Comparison of ENCODE assay signal across 8 cellular contexts in the genomic region with DNA sequence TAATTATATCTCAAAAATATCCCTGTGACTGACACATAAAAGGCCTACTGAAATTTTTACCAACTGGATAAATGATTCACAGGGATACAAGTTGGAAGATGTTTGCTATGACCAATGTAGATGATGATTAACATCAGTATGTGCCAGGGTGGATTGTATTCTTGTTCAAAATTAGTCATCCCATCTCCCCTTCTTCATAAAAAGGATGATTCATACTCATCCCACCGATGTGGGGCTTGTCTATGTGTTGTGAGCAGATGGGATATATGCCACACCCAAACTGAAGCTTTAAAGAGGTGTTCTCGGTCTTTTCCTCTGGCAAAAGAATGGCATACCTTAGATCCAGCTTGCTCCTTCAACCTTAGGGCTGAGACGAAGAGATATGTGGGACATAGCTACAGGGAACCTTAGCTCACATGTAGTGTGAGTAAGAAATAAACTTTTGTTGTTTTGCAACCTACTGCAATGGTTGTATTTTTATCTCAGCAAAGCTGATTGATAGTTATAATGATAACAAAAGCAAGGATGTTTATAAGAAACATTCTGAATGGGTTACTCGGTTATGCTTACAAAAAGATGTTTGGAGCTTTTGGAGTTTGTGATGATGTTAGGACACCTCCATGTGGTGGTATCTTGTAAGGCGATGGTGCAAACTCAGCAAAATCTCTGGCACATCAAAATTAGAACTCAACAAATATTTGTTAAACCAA. TPM values are rescaled to one million over a fixed set of nuclear protein-coding genes. Genes with fewer than 3 reads are reported as not detected.
A peak's percentile ranks its signal among the peaks of the same experiment; 100 is the strongest.
DNase-seq lines count a peak whose midpoint lies in the region; ATAC-seq, FAIRE-seq and TF ChIP-seq lines count a peak whose summit lies in the region.

No MANE protein-coding gene starts in this region.

- H3K27me3 ChIP-seq in HepG2 (ENCODE audit: control insufficient read depth in 1 of 2, insufficient read depth in 2 of 2, low read length in 2 of 2) = no peaks in the 10 kb centered on the region

- POLR2A ChIA-PET in HepG2 (lab: Yijun Ruan, JAX) = no interaction called here
- POLR2A ChIA-PET in activated CD4-positive, alpha-beta memory T cell treated with anti-CD3 and anti-CD28 coated beads, Interleukin-2, amount 10 ng/mL, durations not matched to agents 7 days and 5 days (lab: Charles Lee) = no interaction called here

- no peaks in the 10 kb centered on the region for H3K27me3 Mint-ChIP-seq in activated T-helper 17 cell treated with anti-CD3 and anti-CD28 coated beads, Interleukin-2, amount 50 U/mL, for 72 hours
- no peaks in the 10 kb centered on the region for H3K27me3 Mint-ChIP-seq in activated CD4-positive, alpha-beta memory T cell treated with anti-CD3 and anti-CD28 coated beads, Interleukin-2, amount 10 ng/mL, durations not matched to agents 7 days and 5 days

- H3K27ac Mint-ChIP-seq in activated T-helper 17 cell treated with anti-CD3 and anti-CD28 coated beads, Interleukin-2, amount 50 U/mL, for 72 hours = no peak overlapping the region
- no peak overlapping the region for H3K27ac Mint-ChIP-seq in activated CD4-positive, alpha-beta memory T cell treated with anti-CD3 and anti-CD28 coated beads, Interleukin-2, amount 10 ng/mL, durations not matched to agents 7 days and 5 days

- H3K4me1 ChIP-seq in HepG2 (ENCODE audit: insufficient read depth, low read length) = no peaks in the 10 kb centered on the region

- H4K20me1 ChIP-seq in HepG2 (ENCODE audit: insufficient read depth, low read length) = no peaks in the 10 kb centered on the region

- CTCF ChIA-PET in HepG2 (lab: Yijun Ruan, JAX; ENCODE audit: low intra/inter-chr PET ratio, low total read pairs) = no interaction called here
- CTCF ChIA-PET in activated CD4-positive, alpha-beta memory T cell treated with anti-CD3 and anti-CD28 coated beads, Interleukin-2, amount 10 ng/mL, durations not matched to agents 7 days and 5 days (lab: Charles Lee) = interaction anchor here (0.9 to 1.3 kb wide), 3 partner anchors 30 to 1439 kb away, joined by 3 to 7 read pairs (median 3); a partner anchor contains a TSS

- in situ Hi-C loops in HepG2 (cut with HindIII; ENCODE audit: extremely low pct_ligation_motif_present, low pct_unique_long_range_greater_than_20kb) = no loop called here

- 4% methylated on average over 5 of the region's 5 CpGs for WGBS in HepG2 (ENCODE audit: low lambda C conversion rate)

- H3K4me3 Mint-ChIP-seq in activated T-helper 17 cell treated with anti-CD3 and anti-CD28 coated beads, Interleukin-2, amount 50 U/mL, for 72 hours = no peak overlapping the region
- H3K4me3 Mint-ChIP-seq in activated CD4-positive, alpha-beta memory T cell treated with anti-CD3 and anti-CD28 coated beads, Interleukin-2, amount 10 ng/mL, durations not matched to agents 7 days and 5 days = no peak overlapping the region

- no peaks in the 10 kb centered on the region for H3K9me3 Mint-ChIP-seq in activated T-helper 17 cell treated with anti-CD3 and anti-CD28 coated beads, Interleukin-2, amount 50 U/mL, for 72 hours
- H3K9me3 Mint-ChIP-seq in activated CD4-positive, alpha-beta memory T cell treated with anti-CD3 and anti-CD28 coated beads, Interleukin-2, amount 10 ng/mL, durations not matched to agents 7 days and 5 days = no peaks in the 10 kb centered on the region

- TF ChIP-seq RAD21 in HepG2 (CRISPR knock-in tag; IDR thresholded peaks at IDR 0.05) = no peak

- no peak overlapping the region for H3K27ac ChIP-seq in HepG2 (ENCODE audit: extremely low read length, insufficient read depth, low read length)

- no peak for FAIRE-seq in HepG2 (lab: Jason Lieb, UNC)

- no peak overlapping the region for H3K4me3 ChIP-seq in HepG2 (replicated peaks in 1 of 3; ENCODE audit: insufficient read depth in 1 of 3, low read depth in 2 of 3, low read length in 3 of 3)

- BruUV-seq in HepG2 (replicated peaks; lab: Mats Ljungman, UMichigan) = no TSS peak

- TF ChIP-seq CTCF in HepG2 (CRISPR knock-in tag; IDR thresholded peaks at IDR 0.05) = peak; percentile 64

- no peak for TF ChIP-seq EP300 in HepG2 (IDR thresholded peaks at IDR 0.05; ENCODE audit: low read depth in 2 of 2, low read length in 2 of 2)
- no peak for TF ChIP-seq EP300 in HepG2 (CRISPR knock-in tag; IDR thresholded peaks at IDR 0.05; ENCODE audit: borderline replicate concordance)

- no peaks in the 10 kb centered on the region for H3K9me3 ChIP-seq in HepG2 (ENCODE audit: low read length)

- H3K36me3 ChIP-seq in HepG2 (replicated peaks in 1 of 2; ENCODE audit: control insufficient read depth in 1 of 2, insufficient read depth in 2 of 2, low read length in 2 of 2) = no peaks in the 10 kb centered on the region

- H3K4me2 ChIP-seq in HepG2 (ENCODE audit: low read depth, low read length) = no peak overlapping the region

- no peak for TF ChIP-seq POLR2A in HepG2 (IDR thresholded peaks at IDR 0.05; ENCODE audit: insufficient read depth in 1 of 2, low read depth in 2 of 2, low read length in 2 of 2)

- H2AFZ ChIP-seq in HepG2 (ENCODE audit: low read length) = no peak overlapping the region

- peak; percentile 40 for DNase-seq in AG20443 (ENCODE audit: low spot score)
- DNase-seq in HepG2 (ENCODE audit: low spot score) = peak; percentile 8
- DNase-seq in activated CD4-positive, alpha-beta memory T cell treated with anti-CD3 and anti-CD28 coated beads, Interleukin-2, amount 10 ng/mL, durations not matched to agents 7 days and 5 days = no peak
- DNase-seq in activated effector memory CD4-positive, alpha-beta T cell treated with Interleukin-2 at 50 U/mL for 16 hours = no peak

- intact Hi-C loops in HepG2 (cut with micrococcal nuclease; ENCODE audit: unreplicated experiment) = loop anchor here (10.0 kb wide), 1 partner anchor 236 kb away; no protein-coding TSS in a partner anchor

- no peaks in the 10 kb centered on the region for H3K36me3 Mint-ChIP-seq in activated T-helper 17 cell treated with anti-CD3 and anti-CD28 coated beads, Interleukin-2, amount 50 U/mL, for 72 hours (ENCODE audit: low read depth)
- H3K36me3 Mint-ChIP-seq in activated CD4-positive, alpha-beta memory T cell treated with anti-CD3 and anti-CD28 coated beads, Interleukin-2, amount 10 ng/mL, durations not matched to agents 7 days and 5 days (ENCODE audit: low read depth) = no peaks in the 10 kb centered on the region

- H3K79me2 ChIP-seq in HepG2 (ENCODE audit: insufficient read depth, low read length) = no peaks in the 10 kb centered on the region

- peak; percentile 59 for ATAC-seq in GM18873 (IDR thresholded peaks at IDR 0.05; ENCODE audit: low FRiP score, unreplicated experiment)
- ATAC-seq in HG03460 (IDR thresholded peaks at IDR 0.05; ENCODE audit: unreplicated experiment) = peak; percentile 65
- peak; percentile 52 for ATAC-seq in activated T-helper 17 cell treated with anti-CD3 and anti-CD28 coated beads, Interleukin-2, amount 50 U/mL, for 72 hours (replicated peaks)
- no peak; the same call in 2 of the 3 replicates for ATAC-seq in HepG2
- no peak for ATAC-seq in GM19328 (IDR thresholded peaks at IDR 0.05; ENCODE audit: unreplicated experiment)

- no peak overlapping the region for H3K9ac ChIP-seq in HepG2 (ENCODE audit: insufficient read depth, low read depth, low read length)

- H3K4me1 Mint-ChIP-seq in activated T-helper 17 cell treated with anti-CD3 and anti-CD28 coated beads, Interleukin-2, amount 50 U/mL, for 72 hours = no peaks in the 10 kb centered on the region
- no peaks in the 10 kb centered on the region for H3K4me1 Mint-ChIP-seq in activated CD4-positive, alpha-beta memory T cell treated with anti-CD3 and anti-CD28 coated beads, Interleukin-2, amount 10 ng/mL, durations not matched to agents 7 days and 5 days

RNA-seq across cellular contexts. Expression of a gene that starts 29.4 kb away (rescaled TPM):
- total RNA-seq in activated T-helper 17 cell treated with anti-CD3 and anti-CD28 coated beads, Interleukin-2, amount 50 U/mL, for 72 hours = not detected
- total RNA-seq in HepG2 (2016; rRNA removed; fragmentation: Illumina TruSeq; extraction: Trizol) = 1.6 and 1.7 TPM in 2 replicates
- 0.30 and 0.79 TPM in 2 replicates for total RNA-seq in HepG2 (2016; cell fraction: cytosol; rRNA removed; fragmentation: Illumina TruSeq; extraction: Trizol; ENCODE audit: low read depth)
- 1.3 and 1.8 TPM in 2 replicates for total RNA-seq in HepG2 (2016; cell fraction: insoluble cytoplasmic fraction; rRNA removed; fragmentation: Illumina TruSeq; extraction: Trizol)
- total RNA-seq in HepG2 (2016; cell fraction: membrane; rRNA removed; fragmentation: Illumina TruSeq; extraction: Trizol) = 0.48 and 0.71 TPM in 2 replicates
- total RNA-seq in HepG2 (2016; cell fraction: nucleus; rRNA removed; fragmentation: Illumina TruSeq; extraction: Trizol) = 1.9 and 2.3 TPM in 2 replicates
- 0.31 and 0.48 TPM in 2 replicates for polyA plus RNA-seq in HepG2 (2011; rRNA removed)
- polyA plus RNA-seq in HepG2 (2011; cell fraction: cytosol; rRNA removed) = 0.10 TPM in 1 of 2 replicates, not detected in the other
- polyA plus RNA-seq in HepG2 (2011; cell fraction: nucleus; rRNA removed) = 0.21 and 0.31 TPM in 2 replicates
- 0.47 and 0.97 TPM in 2 replicates for polyA plus RNA-seq in HepG2 (2012)
- polyA plus RNA-seq in HepG2 (2016; cell fraction: cytosol; fragmentation: Illumina TruSeq; extraction: Trizol; ENCODE audit: low read depth) = 0.40 and 0.48 TPM in 2 replicates
- polyA plus RNA-seq in HepG2 (2016; cell fraction: insoluble cytoplasmic fraction; fragmentation: Illumina TruSeq; extraction: Trizol; ENCODE audit: low read depth) = 0.67 and 1.5 TPM in 2 replicates
- 0.34 and 0.40 TPM in 2 replicates for polyA plus RNA-seq in HepG2 (2016; cell fraction: membrane; fragmentation: Illumina TruSeq; extraction: Trizol; ENCODE audit: low read depth)
- 0.80 and 1.1 TPM in 2 replicates for polyA plus RNA-seq in HepG2 (2016; cell fraction: nucleus; fragmentation: Illumina TruSeq; extraction: Trizol; ENCODE audit: insufficient read depth, low read depth)
- polyA minus RNA-seq in HepG2 (2011; rRNA and poly(A)+ RNA removed; ENCODE audit: low replicate concordance) = 0.47 TPM in 1 of 2 replicates, not detected in the other
- not detected in 2 replicates for polyA minus RNA-seq in HepG2 (2011; cell fraction: cytosol; rRNA and poly(A)+ RNA removed)
- polyA minus RNA-seq in HepG2 (2011; cell fraction: nucleus; rRNA and poly(A)+ RNA removed) = 1.4 and 2.4 TPM in 2 replicates
- not detected for total RNA-seq in activated CD4-positive, alpha-beta memory T cell treated with anti-CD3 and anti-CD28 coated beads, Interleukin-2, amount 10 ng/mL, durations not matched to agents 7 days and 5 days

RNA-seq across cellular contexts. Expression of a gene that starts 29.6 kb away (rescaled TPM):
- total RNA-seq in activated T-helper 17 cell treated with anti-CD3 and anti-CD28 coated beads, Interleukin-2, amount 50 U/mL, for 72 hours = 1 to 10 TPM; 6.5 to 6.7 TPM
- 15.7 and 19.4 TPM in 2 replicates for total RNA-seq in HepG2 (2016; rRNA removed; fragmentation: Illumina TruSeq; extraction: Trizol)
- total RNA-seq in HepG2 (2016; cell fraction: cytosol; rRNA removed; fragmentation: Illumina TruSeq; extraction: Trizol; ENCODE audit: low read depth) = 1.8 and 1.9 TPM in 2 replicates
- 16.3 and 17.9 TPM in 2 replicates for total RNA-seq in HepG2 (2016; cell fraction: insoluble cytoplasmic fraction; rRNA removed; fragmentation: Illumina TruSeq; extraction: Trizol)
- 4.0 and 5.0 TPM in 2 replicates for total RNA-seq in HepG2 (2016; cell fraction: membrane; rRNA removed; fragmentation: Illumina TruSeq; extraction: Trizol)
- 35.9 and 36.8 TPM in 2 replicates for total RNA-seq in HepG2 (2016; cell fraction: nucleus; rRNA removed; fragmentation: Illumina TruSeq; extraction: Trizol)
- polyA plus RNA-seq in HepG2 (2011; rRNA removed) = 3.0 and 3.5 TPM in 2 replicates
- polyA plus RNA-seq in HepG2 (2011; cell fraction: cytosol; rRNA removed) = 1.5 and 2.0 TPM in 2 replicates
- polyA plus RNA-seq in HepG2 (2011; cell fraction: nucleus; rRNA removed) = 3.1 and 5.1 TPM in 2 replicates
- polyA plus RNA-seq in HepG2 (2012) = 4.3 and 4.9 TPM in 2 replicates
- 0.27 and 0.36 TPM in 2 replicates for polyA plus RNA-seq in HepG2 (2016; cell fraction: cytosol; fragmentation: Illumina TruSeq; extraction: Trizol; ENCODE audit: low read depth)
- polyA plus RNA-seq in HepG2 (2016; cell fraction: insoluble cytoplasmic fraction; fragmentation: Illumina TruSeq; extraction: Trizol; ENCODE audit: low read depth) = 11.0 and 12.3 TPM in 2 replicates
- polyA plus RNA-seq in HepG2 (2016; cell fraction: membrane; fragmentation: Illumina TruSeq; extraction: Trizol; ENCODE audit: low read depth) = 1.3 TPM in 2 replicates
- polyA plus RNA-seq in HepG2 (2016; cell fraction: nucleus; fragmentation: Illumina TruSeq; extraction: Trizol; ENCODE audit: insufficient read depth, low read depth) = 11.0 and 11.2 TPM in 2 replicates
- polyA minus RNA-seq in HepG2 (2011; rRNA and poly(A)+ RNA removed; ENCODE audit: low replicate concordance) = 3.1 and 5.4 TPM in 2 replicates
- polyA minus RNA-seq in HepG2 (2011; cell fraction: cytosol; rRNA and poly(A)+ RNA removed) = 4.3 and 6.0 TPM in 2 replicates
- 52.0 and 57.3 TPM in 2 replicates for polyA minus RNA-seq in HepG2 (2011; cell fraction: nucleus; rRNA and poly(A)+ RNA removed)
- 10 to 100 TPM in 1 of 2 experiments, 1 to 10 TPM in 1; 8.2 to 10.2 TPM for total RNA-seq in activated CD4-positive, alpha-beta memory T cell treated with anti-CD3 and anti-CD28 coated beads, Interleukin-2, amount 10 ng/mL, durations not matched to agents 7 days and 5 days

Comparison
In these comparisons a context has a peak if more than half of its experiments do, and no peak if none do; other contexts are left out.
1. DNase-seq: peak in AG20443 (single experiment) and HepG2 (single experiment); none in activated CD4-positive, alpha-beta memory T cell treated with anti-CD3 and anti-CD28 coated beads, Interleukin-2, amount 10 ng/mL, durations not matched to agents 7 days and 5 days (single experiment) and activated effector memory CD4-positive, alpha-beta T cell treated with Interleukin-2 at 50 U/mL for 16 hours (single experiment).
2. ATAC-seq: peak in GM18873 (single experiment), HG03460 (single experiment) and activated T-helper 17 cell treated with anti-CD3 and anti-CD28 coated beads, Interleukin-2, amount 50 U/mL, for 72 hours (single experiment); none in HepG2 (single experiment) and GM19328 (single experiment).